In the genomic region with DNA sequence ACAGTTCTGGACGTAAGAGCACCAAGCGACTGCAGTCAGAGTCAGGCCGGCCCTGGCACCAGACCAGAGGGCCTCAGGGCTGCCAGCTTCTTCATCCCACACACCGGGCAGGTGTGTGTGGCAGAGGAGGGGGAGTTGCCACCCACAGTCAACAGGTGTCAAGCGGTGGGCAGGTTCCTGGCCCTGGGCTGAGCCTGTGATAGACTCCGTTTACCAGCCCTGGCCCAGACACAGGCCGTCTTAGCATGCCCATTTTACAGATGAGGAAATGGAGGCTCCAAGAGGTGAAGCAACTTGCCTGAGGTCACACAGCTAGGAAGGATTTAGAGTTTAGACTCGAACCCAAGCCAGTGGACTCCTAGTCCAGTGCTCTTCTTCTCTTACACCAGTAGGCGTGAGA, we compare ENCODE assay signal across 22 cellular contexts.
"Had no signal": no experiment of that assay in that cellular context is flagged by ENCODE, and none has a peak within 500 bp of the region (broad histone marks: within the 10 kb centered on the region; RNA-seq: fewer than 3 reads in every experiment).

No MANE protein-coding gene starts in this region.

- H3K36me3 ChIP-seq: esophagus squamous epithelium, left ventricle myocardium inferior, neural progenitor cell, pancreas, suprapubic skin, thyroid gland had no signal

- H3K9ac ChIP-seq: neural progenitor cell had no signal

- H3K27me3 ChIP-seq: gastroesophageal sphincter, neural progenitor cell, pancreas, thyroid gland had no signal

- DNase-seq: dermis blood vessel endothelial cell; esophagus squamous epithelium; foreskin fibroblast; kidney; left cardiac atrium; left ventricle myocardium inferior; mesenchymal stem cell; midbrain; occipital lobe; stimulated activated CD4-positive, alpha-beta T cell treated with anti-CD3 and anti-CD28 coated beads, Interleukin-4, amount 100 ng/mL, for 1 hour; stimulated activated CD8-positive, alpha-beta memory T cell treated with anti-CD3 and anti-CD28 coated beads, Interleukin-4, amount 100 ng/mL, for 48 hours; stimulated activated naive CD8-positive, alpha-beta T cell treated with anti-CD3 and anti-CD28 coated beads, Interleukin-15, Interleukin-2, amounts not matched to agents 100 U/mL and 50 U/mL, for 24 hours; thyroid gland had no signal

- H3K4me1 ChIP-seq: left ventricle myocardium inferior, neural progenitor cell, pancreas, thyroid gland had no signal

- FAIRE-seq: kidney, pancreas, urothelium cell line had no signal

- H2AFZ ChIP-seq: neural progenitor cell had no signal

- H3K4me3 ChIP-seq: esophagus squamous epithelium, gastroesophageal sphincter, left ventricle myocardium inferior, lung, neural progenitor cell, pancreas, suprapubic skin, thyroid gland had no signal

- H3K4me2 ChIP-seq: neural progenitor cell had no signal

- H3K27ac ChIP-seq: left ventricle myocardium inferior, neural progenitor cell, pancreas, suprapubic skin, thyroid gland had no signal

- ATAC-seq: gastroesophageal sphincter; left cardiac atrium; natural killer cell treated with Interleukin-12 subunit alpha and Interleukin-12 subunit beta and Interleukin-15 and Interleukin-18, amount 100 ng/mL, for 72 hours; pancreas; right cardiac atrium; stimulated activated effector memory CD8-positive, alpha-beta T cell treated with anti-CD3 and anti-CD28 coated beads, Interleukin-12 subunit alpha, Interleukin-12 subunit beta, amount 100 ng/mL, for 72 hours; stimulated activated naive CD8-positive, alpha-beta T cell treated with anti-CD3 and anti-CD28 coated beads, Interleukin-15, Interleukin-2, amounts not matched to agents 100 U/mL and 50 U/mL, for 24 hours had no signal

- H3K9me3 ChIP-seq: esophagus squamous epithelium, gastroesophageal sphincter, left ventricle myocardium inferior, pancreas, suprapubic skin, thyroid gland had no signal
